In the genomic region with DNA sequence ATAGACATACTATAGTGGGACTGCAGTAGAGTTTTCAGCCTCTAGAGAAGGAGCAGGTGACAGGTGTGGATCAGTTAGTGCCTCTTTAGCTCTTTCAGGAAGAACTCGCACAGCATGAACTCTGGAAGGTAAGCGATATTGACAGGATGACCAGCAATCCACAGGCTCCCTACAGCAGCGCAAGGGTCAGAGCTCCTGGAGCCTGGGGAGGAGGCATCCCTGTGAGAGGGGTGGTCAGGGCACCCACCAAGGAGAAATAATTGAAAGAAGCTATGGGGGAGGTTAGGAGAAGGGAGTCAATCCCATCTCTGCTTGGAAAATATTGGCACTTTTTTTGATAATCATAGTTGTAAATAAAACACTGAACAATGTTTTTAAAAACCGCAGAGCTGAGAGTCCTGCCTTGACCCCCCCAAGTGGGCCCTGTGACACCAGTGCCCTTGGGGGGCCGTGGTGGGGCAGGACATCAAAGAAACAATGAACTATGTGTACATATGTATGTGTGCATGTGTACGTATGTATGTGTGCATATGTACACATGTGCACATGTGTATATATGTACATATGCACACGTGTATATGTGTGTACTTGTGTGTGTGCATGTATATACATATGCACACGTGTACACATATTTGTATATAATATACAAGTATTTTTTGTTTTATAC, we compare ENCODE assay signal across 25 cellular contexts. TPM values are rescaled to one million over a fixed set of nuclear protein-coding genes. Genes with fewer than 3 reads are reported as not detected.
"Had no signal": no experiment of that assay in that cellular context is flagged by ENCODE, and none has a peak within 500 bp of the region (broad histone marks: within the 10 kb centered on the region; RNA-seq: fewer than 3 reads in every experiment).

No MANE protein-coding gene starts in this region.

- FAIRE-seq: K562 had no signal

- H3K4me2 ChIP-seq: KMS-11 had no signal

- H3K27ac Mint-ChIP-seq: IgD-negative memory B cell had no signal

- ATAC-seq: K562, PC-3 had no signal

- H3K9ac ChIP-seq: KMS-11 had no signal

- H3K4me3 ChIP-seq: K562, Peyer's patch, SJSA1, SK-N-MC had no signal

- H3K9me3 ChIP-seq: Peyer's patch, SJSA1 had no signal

- H3K36me3 Mint-ChIP-seq: IgD-negative memory B cell had no signal

- H3K27me3 ChIP-seq: Peyer's patch, SJSA1 had no signal

- DNase-seq: Kasumi-1, MV-4-11, NCI-H1092, NCI-H1105 treated with DMSO at 0.1 percent for 48 hours, NCI-H1417 treated with DMSO at 0.1 percent for 48 hours, NCI-H1694, NCI-H187 treated with DMSO at 0.1 percent for 48 hours, NCI-H2029 treated with DMSO at 0.1 percent for 48 hours, NCI-H2171 treated with DMSO at 0.1 percent for 48 hours, NCI-H345, NCI-H446 treated with DMSO at 0.1 percent for 48 hours, NCI-H510A treated with DMSO at 0.1 percent for 48 hours, NCI-H526, NCI-H82, PC-3, Peyer's patch, Right ventricle myocardium superior, RPMI8226, SIG-M5 had no signal

- H3K4me3 Mint-ChIP-seq: IgD-negative memory B cell had no signal

- H3K27ac ChIP-seq: KMS-11, Peyer's patch, SJSA1, SK-N-MC had no signal

- H3K4me1 Mint-ChIP-seq: IgD-negative memory B cell had no signal

- H3K36me3 ChIP-seq: SJSA1 had no signal

- H3K4me1 ChIP-seq: Peyer's patch, SJSA1 had no signal

RNA-seq across cellular contexts. Expression of a gene that starts 13.8 kb away (rescaled TPM):
- total RNA-seq: OCI-LY7 had no signal
